In genomic region chr3:194090716-194091115, GRCh38 we compare ENCODE assay signal across 32 cellular contexts. TPM values are rescaled to one million over a fixed set of nuclear protein-coding genes. Genes with fewer than 3 reads are reported as not detected.
DNase-seq lines count a peak whose midpoint lies in the region; ATAC-seq, FAIRE-seq and TF ChIP-seq lines count a peak whose summit lies in the region.
"Had no signal": no experiment of that assay in that cellular context is flagged by ENCODE, and none has a peak within 500 bp of the region (broad histone marks: within the 10 kb centered on the region; RNA-seq: fewer than 3 reads in every experiment).

No MANE protein-coding gene starts in this region.

- WGBS in A549 (ENCODE audit: missing lambda C conversion rate): 94% methylated on average over 7 of the region's 8 CpGs
- no CpG with 5 or more reads among the region's 8 CpGs for WGBS in mesendoderm (ENCODE audit: extremely low coverage, insufficient coverage, low lambda C conversion rate)

- TF ChIP-seq POLR2A in A549 (IDR thresholded peaks at IDR 0.05; ENCODE audit: low read length): no peak

- no peaks in the 10 kb centered on the region for H3K9me2 ChIP-seq in PC-3 (replicated peaks; ENCODE audit: low read length)

- no peaks in the 10 kb centered on the region for H3K79me1 ChIP-seq in mesendoderm (ENCODE audit: low read length)

- H3K36me3 ChIP-seq in PC-3 (ENCODE audit: low read depth, low read length): no peaks in the 10 kb centered on the region
- H3K36me3 ChIP-seq in mesendoderm (ENCODE audit: control insufficient read depth, insufficient read depth, low read length): no peaks in the 10 kb centered on the region
- H3K36me3 ChIP-seq: ascending aorta, esophagus muscularis mucosa, heart left ventricle, tibial nerve had no signal

- no peak overlapping the region for H3K4ac ChIP-seq in mesendoderm (ENCODE audit: low read depth, low read length)

- no peak overlapping the region for H4K5ac ChIP-seq in mesendoderm (ENCODE audit: low read length)

- H3K27ac ChIP-seq in A549: peak overlapping the region; percentile 83 to 91
- H3K27ac ChIP-seq in PC-3 (ENCODE audit: low read length): peak overlapping the region; percentile 75
- H3K27ac ChIP-seq in mesendoderm (ENCODE audit: low read depth, low read length): no peak overlapping the region
- H3K27ac ChIP-seq: ascending aorta, heart left ventricle had no signal

- H2AFZ ChIP-seq in PC-3 (ENCODE audit: low read length): no peak overlapping the region

- H2AK5ac ChIP-seq in mesendoderm (ENCODE audit: low read length): no peak overlapping the region

- H3K18ac ChIP-seq in mesendoderm (ENCODE audit: low read length): no peak overlapping the region

- H3K4me1 ChIP-seq in A549 (peaks cover 41% of the 10 kb centered on the region), PC-3 (ENCODE audit: insufficient read depth, low read length) (peaks cover 46% of the 10 kb centered on the region), mesendoderm (ENCODE audit: control insufficient read depth, low read depth, low read length) (peaks cover 11% of the 10 kb centered on the region)

- H3K27me3 ChIP-seq in PC-3 (ENCODE audit: low read length) (no peaks in the 10 kb centered on the region), mesendoderm (ENCODE audit: insufficient read depth, low read length, poor library complexity) (no peaks in the 10 kb centered on the region)
- H3K27me3 ChIP-seq: ascending aorta, esophagus muscularis mucosa, heart left ventricle, tibial nerve had no signal

- TF ChIP-seq RAD21 in A549 (conservative IDR thresholded peaks at IDR 0.05 in 1 of 2, IDR thresholded peaks at IDR 0.05 in 1 of 2): no peak

- no peak overlapping the region for H3K4me3 ChIP-seq in A549
- no peak overlapping the region for H3K4me3 ChIP-seq in PC-3 (ENCODE audit: low read length)
- no peak overlapping the region for H3K4me3 ChIP-seq in mesendoderm (ENCODE audit: low read length)
- H3K4me3 ChIP-seq: ascending aorta, esophagus muscularis mucosa, heart left ventricle, mucosa of descending colon, tibial nerve had no signal

- no peak overlapping the region for H2BK120ac ChIP-seq in mesendoderm (ENCODE audit: low read depth, low read length)

- TF ChIP-seq EP300 in A549 (IDR thresholded peaks at IDR 0.05): no peak

- H2BK5ac ChIP-seq in mesendoderm (ENCODE audit: low read length): no peak overlapping the region

- H3K4me2 ChIP-seq in A549 (peak overlapping the region; percentile 63), PC-3 (ENCODE audit: low read length) (peak overlapping the region; percentile 50), mesendoderm (ENCODE audit: low read length) (no peak overlapping the region)

- peak overlapping the region; percentile 47 for H3K4me3 Mint-ChIP-seq in MCF 10A (ENCODE audit: unreplicated experiment)
- H3K4me3 Mint-ChIP-seq: activated naive CD8-positive, alpha-beta T cell treated with anti-CD3 and anti-CD28 coated beads, Interleukin-2, amount 10 ng/mL, durations not matched to agents 7 days and 5 days; CD4-positive, CD25-positive, alpha-beta regulatory T cell; natural killer cell; WTC11 had no signal

- intact Hi-C loops in PC-3 (cut with micrococcal nuclease): loop anchor here (2.0 kb wide), 1 partner anchor 30 kb away; no protein-coding TSS in a partner anchor
- intact Hi-C loops in MCF 10A (cut with micrococcal nuclease): loop anchor here (5.0 kb wide), 1 partner anchor 88 kb away; no protein-coding TSS in a partner anchor
- intact Hi-C loops in left ventricle myocardium superior (cut with micrococcal nuclease): no loop called here

- POLR2A ChIA-PET in A549 (lab: Yijun Ruan, JAX) (interaction anchor here (0.9 to 1.0 kb wide), 2 partner anchors 46 to 51 kb away, joined by 3 read pairs; partner anchors contain the start of gene HES1), PC-3 (lab: Charles Lee; ENCODE audit: unreplicated experiment) (interaction anchor here (0.5 to 2.8 kb wide), 5 partner anchors 40 to 446 kb away, joined by 4 to 26 read pairs (median 9); partner anchors contain the start of gene HES1), MCF 10A (lab: Yijun Ruan, JAX) (interaction anchor here (0.7 to 4.7 kb wide), 14 partner anchors 10 to 310 kb away, joined by 3 to 120 read pairs (median 7); partner anchors contain the start of gene HES1)

- no peak overlapping the region for H4K8ac ChIP-seq in mesendoderm (ENCODE audit: low read depth, low read length)

- H3K9me3 ChIP-seq in A549: no peaks in the 10 kb centered on the region
- H3K9me3 ChIP-seq in PC-3 (ENCODE audit: low read length): no peaks in the 10 kb centered on the region
- H3K9me3 ChIP-seq: ascending aorta, esophagus muscularis mucosa, heart left ventricle, mucosa of descending colon, tibial nerve had no signal

- H3K79me2 ChIP-seq in PC-3 (ENCODE audit: low read length) (no peaks in the 10 kb centered on the region), mesendoderm (ENCODE audit: control insufficient read depth, insufficient read depth, low read length) (no peaks in the 10 kb centered on the region)

- no peaks in the 10 kb centered on the region for H4K20me1 ChIP-seq in PC-3 (ENCODE audit: low read length)

- TF ChIP-seq CTCF in A549 (IDR thresholded peaks at IDR 0.05) (no peak), PC-3 (conservative IDR thresholded peaks at IDR 0.05; ENCODE audit: low read depth, low read length) (no peak), MCF 10A (IDR thresholded peaks at IDR 0.05; ENCODE audit: unreplicated experiment) (no peak)

- no peaks in the 10 kb centered on the region for H3K9me3 Mint-ChIP-seq in MCF 10A (ENCODE audit: unreplicated experiment)
- H3K9me3 Mint-ChIP-seq: activated naive CD8-positive, alpha-beta T cell treated with anti-CD3 and anti-CD28 coated beads, Interleukin-2, amount 10 ng/mL, durations not matched to agents 7 days and 5 days; natural killer cell; WTC11 had no signal

- peak overlapping the region; percentile 87 for H3K27ac Mint-ChIP-seq in MCF 10A (ENCODE audit: low read depth, unreplicated experiment)
- H3K27ac Mint-ChIP-seq: activated naive CD8-positive, alpha-beta T cell treated with anti-CD3 and anti-CD28 coated beads, Interleukin-2, amount 10 ng/mL, durations not matched to agents 7 days and 5 days; CD4-positive, CD25-positive, alpha-beta regulatory T cell; natural killer cell; WTC11 had no signal

- no peak for ATAC-seq in A549
- ATAC-seq in PC-3: no peak
- no peak for ATAC-seq in left ventricle myocardium superior
- ATAC-seq in HG03196 (IDR thresholded peaks at IDR 0.05; ENCODE audit: unreplicated experiment): no peak
- ATAC-seq: heart left ventricle, mucosa of descending colon, natural killer cell, WTC11 had no signal

- DNase-seq in A549 (ENCODE audit: low read depth in 1 of 2, low spot score in 1 of 2): no peak
- no peak for DNase-seq in PC-3
- no peak for DNase-seq in MCF 10A (ENCODE audit: unreplicated experiment)
- DNase-seq in mesendoderm: no peak
- no peak for DNase-seq in left ventricle myocardium superior
- no peak for DNase-seq in cerebellar cortex (ENCODE audit: low spot score)
- DNase-seq in hepatic stellate cell (ENCODE audit: low spot score): no peak
- DNase-seq: 8988T; activated CD4-positive, alpha-beta T cell treated with anti-CD3 and anti-CD28 coated beads, Interleukin-2, amount 50 U/mL, for 4 hours; activated gamma-delta T cell treated with Interleukin-2 at 50 U/mL for 16 hours; activated naive CD8-positive, alpha-beta T cell treated with anti-CD3 and anti-CD28 coated beads, Interleukin-2, amount 10 ng/mL, durations not matched to agents 7 days and 5 days; activated T-cell treated with anti-CD3 and anti-CD28 coated beads, Interleukin-2, amount 50 U/mL, for 48 hours; caudate nucleus; CD4-positive, CD25-positive, alpha-beta regulatory T cell; foreskin melanocyte; H7; heart left ventricle; mucosa of descending colon; natural killer cell; NCI-H146; NCI-H446; NCI-H774; RPMI8226; stimulated activated CD4-positive, alpha-beta T cell treated with anti-CD3 and anti-CD28 coated beads, Interleukin-15, amount 100 ng/mL, for 24 hours; stimulated activated CD4-positive, alpha-beta T cell treated with anti-CD3 and anti-CD28 coated beads, Interleukin-4, amount 100 ng/mL, for 4 hours; T-helper 1 cell had no signal

- no peaks in the 10 kb centered on the region for H3K36me3 Mint-ChIP-seq in MCF 10A (ENCODE audit: insufficient read depth, unreplicated experiment)
- H3K36me3 Mint-ChIP-seq: activated naive CD8-positive, alpha-beta T cell treated with anti-CD3 and anti-CD28 coated beads, Interleukin-2, amount 10 ng/mL, durations not matched to agents 7 days and 5 days; CD4-positive, CD25-positive, alpha-beta regulatory T cell; natural killer cell; WTC11 had no signal

- peak overlapping the region; percentile 27; the same call in 1 of the 2 replicates for H3K9ac ChIP-seq in PC-3 (ENCODE audit: low read length)
- H3K9ac ChIP-seq in mesendoderm (ENCODE audit: low read length): no peak overlapping the region

- no peaks in the 10 kb centered on the region for H3K27me3 Mint-ChIP-seq in MCF 10A (ENCODE audit: insufficient read depth, unreplicated experiment)
- H3K27me3 Mint-ChIP-seq: CD4-positive, CD25-positive, alpha-beta regulatory T cell had no signal

- H3K4me1 Mint-ChIP-seq in MCF 10A (ENCODE audit: insufficient read depth, unreplicated experiment): peaks cover 25% of the 10 kb centered on the region
- H3K4me1 Mint-ChIP-seq: natural killer cell had no signal

- no peak for FAIRE-seq in A549 (lab: Jason Lieb, UNC)
- FAIRE-seq: GM19239 had no signal

- H3K56ac ChIP-seq in mesendoderm (ENCODE audit: low read length): peak overlapping the region; percentile 9

- BruUV-seq in PC-3 (replicated peaks; lab: Mats Ljungman, UMichigan): no TSS peak
- BruUV-seq in MCF 10A (replicated peaks; lab: Mats Ljungman, UMichigan): no TSS peak

- H3K23ac ChIP-seq in mesendoderm (ENCODE audit: low read length): no peak overlapping the region

- no peak overlapping the region for H2BK15ac ChIP-seq in mesendoderm (replicated peaks; ENCODE audit: low read depth)

- peaks cover 4% of the 10 kb centered on the region for H3F3A ChIP-seq in PC-3 (ENCODE audit: low read length, unreplicated experiment)

- CTCF ChIA-PET in A549 (lab: Yijun Ruan, JAX) (interaction anchor here (1.7 kb wide), 1 partner anchor 225 kb away, joined by 7 read pairs; no protein-coding TSS in a partner anchor), PC-3 (lab: Charles Lee) (interaction anchor here (0.8 kb wide), 1 partner anchor 51 kb away, joined by 3 read pairs; no protein-coding TSS in a partner anchor), MCF 10A (lab: Yijun Ruan, JAX) (interaction anchor here (0.6 to 2.2 kb wide), 9 partner anchors 20 to 310 kb away, joined by 3 to 5 read pairs (median 4); no protein-coding TSS in a partner anchor)

TF ChIP-seq in A549, 52 proteins besides CTCF, POLR2A, EP300 and RAD21 (continues in another document):
- no peak for TF ChIP-seq CBX2 (IDR thresholded peaks at IDR 0.05; ENCODE audit: borderline replicate concordance, low read depth)

RNA-seq across cellular contexts. Expression of gene HES1, which starts 45.2 kb away (rescaled TPM):
- polyA plus RNA-seq in A549 (2011; rRNA removed) (34.5 and 66.6 TPM in 2 replicates), A549 (2017; fragmentation: RNase III; extraction: RNeasy Plus Mini Kit Qiagen cat#74134 plus additional on column Dnase treatment) (6.1 to 8.5 TPM (median 8.3 TPM) in 3 replicates)
- polyA plus RNA-seq in A549 (2012; cell fraction: cytosol; rRNA removed): 65.0 and 95.5 TPM in 2 replicates
- 226 and 239 TPM in 2 replicates for polyA plus RNA-seq in A549 (2012; cell fraction: nucleus; rRNA removed)
- 34.8 and 42.3 TPM in 2 replicates for polyA minus RNA-seq in A549 (2011; rRNA and poly(A)+ RNA removed)
- total RNA-seq in PC-3 (2014; rRNA removed) (852 and 906 TPM in 2 replicates), MCF 10A (2022) (34.6 and 37.8 TPM in 2 replicates), left ventricle myocardium superior (13.4 TPM)
- polyA plus RNA-seq in mesendoderm (2013, experiment 1 of 2): 44.3 TPM
- 42.6 TPM for polyA plus RNA-seq in mesendoderm (2013, experiment 2 of 2)
- total RNA-seq: activated naive CD8-positive, alpha-beta T cell treated with anti-CD3 and anti-CD28 coated beads, Interleukin-2, amount 10 ng/mL, durations not matched to agents 7 days and 5 days had no signal

Comparison
In these comparisons a context has a peak if more than half of its experiments do, and no peak if none do; other contexts are left out.
1. RNA of gene HES1, which starts 45.2 kb away (total RNA-seq): 852 to 906 TPM in PC-3; 34.6 to 37.8 TPM in MCF 10A and 13.4 TPM in left ventricle myocardium superior (single experiment); every median in the first group is over 10 times any median in the second.